9 cellular contexts compared by ENCODE assay signal in genomic region chrX:133933316-133933715, GRCh38. TPM values are rescaled to one million over a fixed set of nuclear protein-coding genes. Genes with fewer than 3 reads are reported as not detected.
"Had no signal": no experiment of that assay in that cellular context is flagged by ENCODE, and none has a peak within 500 bp of the region (broad histone marks: within the 10 kb centered on the region; RNA-seq: fewer than 3 reads in every experiment).

No MANE protein-coding gene starts in this region.

- DNase-seq: GM23248, GOT3, H7, HCEC 1CT, IMR-90, KG1 had no signal

- FAIRE-seq: K562 had no signal

- H3K9ac ChIP-seq: GM23248 had no signal

- H2AFZ ChIP-seq: GM23248 had no signal

- H3K4me3 ChIP-seq: GM23248, K562 had no signal

- H3K27ac ChIP-seq: GM23248, HL-60 had no signal

- ATAC-seq: K562 had no signal

RNA-seq across cellular contexts. Expression of gene GPC3, which starts 52.1 kb away (rescaled TPM):
- total RNA-seq: GM23248, HT1080, IMR-90 had no signal
- polyA plus RNA-seq: GM23248, IMR-90, K562 had no signal
